ENCODE assay signal across 2 cellular contexts in the genomic region with DNA sequence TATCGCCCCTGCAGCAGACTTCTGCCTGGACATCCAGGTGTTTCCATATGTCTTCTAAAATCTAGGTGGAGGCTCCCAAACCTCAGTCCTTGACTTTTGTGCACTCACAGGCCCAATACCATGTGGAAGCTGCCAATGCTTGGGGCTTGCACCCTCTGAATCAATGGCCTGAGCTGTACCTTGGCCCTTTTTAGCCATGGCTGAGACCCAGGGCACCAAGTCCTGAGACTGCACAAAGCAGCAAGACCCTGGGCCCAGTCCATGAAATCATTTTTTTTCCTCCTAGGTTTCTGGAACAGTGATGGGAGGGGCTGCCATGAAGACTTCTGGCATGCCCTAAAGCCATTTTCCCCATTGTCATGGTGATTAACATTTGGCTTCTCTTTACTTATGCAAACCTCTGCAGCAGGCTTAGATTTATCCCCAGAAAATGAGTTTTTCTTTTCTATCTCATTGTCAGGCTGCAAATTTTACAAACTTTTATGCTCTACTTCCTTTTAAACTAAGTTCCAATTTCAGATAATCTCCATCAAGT.
TF ChIP-seq lines count a peak whose summit lies in the region.

No MANE protein-coding gene starts in this region.

TF ChIP-seq in GM23338, 12 proteins besides CTCF, POLR2A, EP300 and RAD21 (continues in another document):
- TF ChIP-seq NANOG (IDR thresholded peaks at IDR 0.05; ENCODE audit: borderline replicate concordance), result no peak
- TF ChIP-seq EZH2phosphoT487 (IDR thresholded peaks at IDR 0.05; ENCODE audit: unreplicated experiment), result no peak
- TF ChIP-seq, protein P1, sequence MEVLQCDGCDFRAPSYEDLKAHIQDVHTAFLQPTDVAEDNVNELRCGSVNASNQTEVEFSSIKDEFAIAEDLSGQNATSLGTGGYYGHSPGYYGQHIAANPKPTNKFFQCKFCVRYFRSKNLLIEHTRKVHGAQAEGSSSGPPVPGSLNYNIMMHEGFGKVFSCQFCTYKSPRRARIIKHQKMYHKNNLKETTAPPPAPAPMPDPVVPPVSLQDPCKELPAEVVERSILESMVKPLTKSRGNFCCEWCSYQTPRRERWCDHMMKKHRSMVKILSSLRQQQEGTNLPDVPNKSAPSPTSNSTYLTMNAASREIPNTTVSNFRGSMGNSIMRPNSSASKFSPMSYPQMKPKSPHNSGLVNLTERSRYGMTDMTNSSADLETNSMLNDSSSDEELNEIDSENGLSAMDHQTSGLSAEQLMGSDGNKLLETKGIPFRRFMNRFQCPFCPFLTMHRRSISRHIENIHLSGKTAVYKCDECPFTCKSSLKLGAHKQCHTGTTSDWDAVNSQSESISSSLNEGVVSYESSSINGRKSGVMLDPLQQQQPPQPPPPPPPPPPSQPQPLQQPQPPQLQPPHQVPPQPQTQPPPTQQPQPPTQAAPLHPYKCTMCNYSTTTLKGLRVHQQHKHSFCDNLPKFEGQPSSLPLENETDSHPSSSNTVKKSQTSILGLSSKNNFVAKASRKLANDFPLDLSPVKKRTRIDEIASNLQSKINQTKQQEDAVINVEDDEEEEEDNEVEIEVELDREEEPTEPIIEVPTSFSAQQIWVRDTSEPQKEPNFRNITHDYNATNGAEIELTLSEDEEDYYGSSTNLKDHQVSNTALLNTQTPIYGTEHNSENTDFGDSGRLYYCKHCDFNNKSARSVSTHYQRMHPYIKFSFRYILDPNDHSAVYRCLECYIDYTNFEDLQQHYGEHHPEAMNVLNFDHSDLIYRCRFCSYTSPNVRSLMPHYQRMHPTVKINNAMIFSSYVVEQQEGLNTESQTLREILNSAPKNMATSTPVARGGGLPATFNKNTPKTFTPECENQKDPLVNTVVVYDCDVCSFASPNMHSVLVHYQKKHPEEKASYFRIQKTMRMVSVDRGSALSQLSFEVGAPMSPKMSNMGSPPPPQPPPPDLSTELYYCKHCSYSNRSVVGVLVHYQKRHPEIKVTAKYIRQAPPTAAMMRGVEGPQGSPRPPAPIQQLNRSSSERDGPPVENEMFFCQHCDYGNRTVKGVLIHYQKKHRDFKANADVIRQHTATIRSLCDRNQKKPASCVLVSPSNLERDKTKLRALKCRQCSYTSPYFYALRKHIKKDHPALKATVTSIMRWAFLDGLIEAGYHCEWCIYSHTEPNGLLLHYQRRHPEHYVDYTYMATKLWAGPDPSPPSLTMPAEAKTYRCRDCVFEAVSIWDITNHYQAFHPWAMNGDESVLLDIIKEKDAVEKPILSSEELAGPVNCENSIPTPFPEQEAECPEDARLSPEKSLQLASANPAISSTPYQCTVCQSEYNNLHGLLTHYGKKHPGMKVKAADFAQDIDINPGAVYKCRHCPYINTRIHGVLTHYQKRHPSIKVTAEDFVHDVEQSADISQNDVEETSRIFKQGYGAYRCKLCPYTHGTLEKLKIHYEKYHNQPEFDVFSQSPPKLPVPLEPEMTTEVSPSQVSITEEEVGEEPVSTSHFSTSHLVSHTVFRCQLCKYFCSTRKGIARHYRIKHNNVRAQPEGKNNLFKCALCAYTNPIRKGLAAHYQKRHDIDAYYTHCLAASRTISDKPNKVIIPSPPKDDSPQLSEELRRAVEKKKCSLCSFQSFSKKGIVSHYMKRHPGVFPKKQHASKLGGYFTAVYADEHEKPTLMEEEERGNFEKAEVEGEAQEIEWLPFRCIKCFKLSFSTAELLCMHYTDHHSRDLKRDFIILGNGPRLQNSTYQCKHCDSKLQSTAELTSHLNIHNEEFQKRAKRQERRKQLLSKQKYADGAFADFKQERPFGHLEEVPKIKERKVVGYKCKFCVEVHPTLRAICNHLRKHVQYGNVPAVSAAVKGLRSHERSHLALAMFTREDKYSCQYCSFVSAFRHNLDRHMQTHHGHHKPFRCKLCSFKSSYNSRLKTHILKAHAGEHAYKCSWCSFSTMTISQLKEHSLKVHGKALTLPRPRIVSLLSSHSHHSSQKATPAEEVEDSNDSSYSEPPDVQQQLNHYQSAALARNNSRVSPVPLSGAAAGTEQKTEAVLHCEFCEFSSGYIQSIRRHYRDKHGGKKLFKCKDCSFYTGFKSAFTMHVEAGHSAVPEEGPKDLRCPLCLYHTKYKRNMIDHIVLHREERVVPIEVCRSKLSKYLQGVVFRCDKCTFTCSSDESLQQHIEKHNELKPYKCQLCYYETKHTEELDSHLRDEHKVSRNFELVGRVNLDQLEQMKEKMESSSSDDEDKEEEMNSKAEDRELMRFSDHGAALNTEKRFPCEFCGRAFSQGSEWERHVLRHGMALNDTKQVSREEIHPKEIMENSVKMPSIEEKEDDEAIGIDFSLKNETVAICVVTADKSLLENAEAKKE (CRISPR knock-in tag; IDR thresholded peaks at IDR 0.05), result no peak
- no peak for TF ChIP-seq ZNF331 (CRISPR knock-in tag; IDR thresholded peaks at IDR 0.05; ENCODE audit: low read depth)
- TF ChIP-seq ZNF114 (CRISPR knock-in tag; IDR thresholded peaks at IDR 0.05), result no peak
- TF ChIP-seq, protein P2, sequence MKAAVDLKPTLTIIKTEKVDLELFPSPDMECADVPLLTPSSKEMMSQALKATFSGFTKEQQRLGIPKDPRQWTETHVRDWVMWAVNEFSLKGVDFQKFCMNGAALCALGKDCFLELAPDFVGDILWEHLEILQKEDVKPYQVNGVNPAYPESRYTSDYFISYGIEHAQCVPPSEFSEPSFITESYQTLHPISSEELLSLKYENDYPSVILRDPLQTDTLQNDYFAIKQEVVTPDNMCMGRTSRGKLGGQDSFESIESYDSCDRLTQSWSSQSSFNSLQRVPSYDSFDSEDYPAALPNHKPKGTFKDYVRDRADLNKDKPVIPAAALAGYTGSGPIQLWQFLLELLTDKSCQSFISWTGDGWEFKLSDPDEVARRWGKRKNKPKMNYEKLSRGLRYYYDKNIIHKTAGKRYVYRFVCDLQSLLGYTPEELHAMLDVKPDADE (IDR thresholded peaks at IDR 0.05), result no peak
- TF ChIP-seq, protein P3, sequence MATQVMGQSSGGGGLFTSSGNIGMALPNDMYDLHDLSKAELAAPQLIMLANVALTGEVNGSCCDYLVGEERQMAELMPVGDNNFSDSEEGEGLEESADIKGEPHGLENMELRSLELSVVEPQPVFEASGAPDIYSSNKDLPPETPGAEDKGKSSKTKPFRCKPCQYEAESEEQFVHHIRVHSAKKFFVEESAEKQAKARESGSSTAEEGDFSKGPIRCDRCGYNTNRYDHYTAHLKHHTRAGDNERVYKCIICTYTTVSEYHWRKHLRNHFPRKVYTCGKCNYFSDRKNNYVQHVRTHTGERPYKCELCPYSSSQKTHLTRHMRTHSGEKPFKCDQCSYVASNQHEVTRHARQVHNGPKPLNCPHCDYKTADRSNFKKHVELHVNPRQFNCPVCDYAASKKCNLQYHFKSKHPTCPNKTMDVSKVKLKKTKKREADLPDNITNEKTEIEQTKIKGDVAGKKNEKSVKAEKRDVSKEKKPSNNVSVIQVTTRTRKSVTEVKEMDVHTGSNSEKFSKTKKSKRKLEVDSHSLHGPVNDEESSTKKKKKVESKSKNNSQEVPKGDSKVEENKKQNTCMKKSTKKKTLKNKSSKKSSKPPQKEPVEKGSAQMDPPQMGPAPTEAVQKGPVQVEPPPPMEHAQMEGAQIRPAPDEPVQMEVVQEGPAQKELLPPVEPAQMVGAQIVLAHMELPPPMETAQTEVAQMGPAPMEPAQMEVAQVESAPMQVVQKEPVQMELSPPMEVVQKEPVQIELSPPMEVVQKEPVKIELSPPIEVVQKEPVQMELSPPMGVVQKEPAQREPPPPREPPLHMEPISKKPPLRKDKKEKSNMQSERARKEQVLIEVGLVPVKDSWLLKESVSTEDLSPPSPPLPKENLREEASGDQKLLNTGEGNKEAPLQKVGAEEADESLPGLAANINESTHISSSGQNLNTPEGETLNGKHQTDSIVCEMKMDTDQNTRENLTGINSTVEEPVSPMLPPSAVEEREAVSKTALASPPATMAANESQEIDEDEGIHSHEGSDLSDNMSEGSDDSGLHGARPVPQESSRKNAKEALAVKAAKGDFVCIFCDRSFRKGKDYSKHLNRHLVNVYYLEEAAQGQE (IDR thresholded peaks at IDR 0.05; ENCODE audit: unreplicated experiment), result no peak
- TF ChIP-seq STAT1 (IDR thresholded peaks at IDR 0.05; ENCODE audit: unreplicated experiment), result no peak
- TF ChIP-seq POLR2AphosphoS5 (IDR thresholded peaks at IDR 0.05; ENCODE audit: low read depth), result no peak

TF ChIP-seq in H1, 55 proteins besides CTCF, POLR2A, EP300 and RAD21:
- TF ChIP-seq TAF7 (optimal IDR thresholded peaks at IDR 0.05; ENCODE audit: borderline replicate concordance, low read depth, low read length) (no peak), CHD1 (IDR thresholded peaks at IDR 0.05; ENCODE audit: low read depth, low read length) (no peak), MAFK (IDR thresholded peaks at IDR 0.05; ENCODE audit: low read depth, low read length) (no peak)
